In the genomic region with DNA sequence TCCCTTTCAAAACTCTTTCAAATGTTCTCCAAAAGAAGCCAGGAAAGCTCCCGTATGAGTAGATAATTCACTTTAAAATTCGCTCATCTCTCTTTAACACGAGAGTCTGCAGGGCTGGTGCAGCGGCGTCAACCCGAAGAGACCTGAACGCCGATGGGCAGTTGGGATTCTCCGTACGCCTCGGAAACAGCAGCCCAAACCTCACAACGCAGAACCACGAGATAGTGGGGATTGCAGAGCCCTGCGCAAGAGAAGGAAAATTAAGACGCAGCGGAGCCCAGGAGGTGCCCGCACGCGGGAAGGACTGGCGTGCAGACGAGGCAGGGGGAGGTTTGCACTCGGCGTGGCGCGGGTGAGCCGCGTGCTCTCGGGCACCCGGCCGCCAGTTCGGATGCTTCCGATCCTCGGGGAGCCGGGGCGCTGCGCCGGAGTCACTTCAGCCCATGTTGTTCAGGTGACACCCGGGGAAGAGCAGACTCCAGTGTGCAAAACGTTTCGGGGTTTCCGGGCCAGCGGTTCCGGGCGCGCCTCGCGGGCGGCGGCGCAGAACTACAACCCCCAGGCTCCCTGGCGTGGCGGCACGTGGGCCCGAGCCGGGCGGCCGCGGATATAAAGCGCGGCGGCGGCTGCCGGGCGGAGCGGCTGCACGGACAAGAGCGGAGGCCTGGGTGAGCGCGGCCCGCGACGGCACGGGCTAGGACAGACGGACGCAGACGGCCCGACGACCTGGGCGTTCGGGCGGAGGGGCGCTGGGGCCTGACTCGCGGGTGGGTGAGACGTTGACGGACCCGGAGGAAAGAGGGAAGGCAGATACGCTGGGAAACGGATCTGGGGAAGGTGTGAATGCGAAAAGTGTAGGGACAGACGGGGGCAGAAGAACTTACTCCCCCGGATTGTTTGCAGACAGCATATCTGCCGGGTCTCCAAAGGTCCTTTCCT, we compare ENCODE assay signal across 1 cellular context.
TF ChIP-seq lines count a peak whose summit lies in the region.

A gene with protein sequence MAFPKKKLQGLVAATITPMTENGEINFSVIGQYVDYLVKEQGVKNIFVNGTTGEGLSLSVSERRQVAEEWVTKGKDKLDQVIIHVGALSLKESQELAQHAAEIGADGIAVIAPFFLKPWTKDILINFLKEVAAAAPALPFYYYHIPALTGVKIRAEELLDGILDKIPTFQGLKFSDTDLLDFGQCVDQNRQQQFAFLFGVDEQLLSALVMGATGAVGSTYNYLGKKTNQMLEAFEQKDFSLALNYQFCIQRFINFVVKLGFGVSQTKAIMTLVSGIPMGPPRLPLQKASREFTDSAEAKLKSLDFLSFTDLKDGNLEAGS (plus strand): TSS at position 636 of the 939 bp plus-strand sequence. CDS start 4,599 bp downstream, outside the sequence.

TF ChIP-seq in HepG2, 621 proteins besides CTCF, POLR2A, EP300 and RAD21 (continued from another document and continues in another):
- no peak for TF ChIP-seq TAF15 (IDR thresholded peaks at IDR 0.05; ENCODE audit: low read depth, low read length, poor library complexity, severe bottlenecking)
- TF ChIP-seq, protein P1, sequence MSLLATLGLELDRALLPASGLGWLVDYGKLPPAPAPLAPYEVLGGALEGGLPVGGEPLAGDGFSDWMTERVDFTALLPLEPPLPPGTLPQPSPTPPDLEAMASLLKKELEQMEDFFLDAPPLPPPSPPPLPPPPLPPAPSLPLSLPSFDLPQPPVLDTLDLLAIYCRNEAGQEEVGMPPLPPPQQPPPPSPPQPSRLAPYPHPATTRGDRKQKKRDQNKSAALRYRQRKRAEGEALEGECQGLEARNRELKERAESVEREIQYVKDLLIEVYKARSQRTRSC (CRISPR knock-in tag; IDR thresholded peaks at IDR 0.05; ENCODE audit: low read depth): no peak
- TF ChIP-seq ZKSCAN8 (CRISPR knock-in tag; IDR thresholded peaks at IDR 0.05; ENCODE audit: borderline replicate concordance): no peak
- TF ChIP-seq, protein P2, sequence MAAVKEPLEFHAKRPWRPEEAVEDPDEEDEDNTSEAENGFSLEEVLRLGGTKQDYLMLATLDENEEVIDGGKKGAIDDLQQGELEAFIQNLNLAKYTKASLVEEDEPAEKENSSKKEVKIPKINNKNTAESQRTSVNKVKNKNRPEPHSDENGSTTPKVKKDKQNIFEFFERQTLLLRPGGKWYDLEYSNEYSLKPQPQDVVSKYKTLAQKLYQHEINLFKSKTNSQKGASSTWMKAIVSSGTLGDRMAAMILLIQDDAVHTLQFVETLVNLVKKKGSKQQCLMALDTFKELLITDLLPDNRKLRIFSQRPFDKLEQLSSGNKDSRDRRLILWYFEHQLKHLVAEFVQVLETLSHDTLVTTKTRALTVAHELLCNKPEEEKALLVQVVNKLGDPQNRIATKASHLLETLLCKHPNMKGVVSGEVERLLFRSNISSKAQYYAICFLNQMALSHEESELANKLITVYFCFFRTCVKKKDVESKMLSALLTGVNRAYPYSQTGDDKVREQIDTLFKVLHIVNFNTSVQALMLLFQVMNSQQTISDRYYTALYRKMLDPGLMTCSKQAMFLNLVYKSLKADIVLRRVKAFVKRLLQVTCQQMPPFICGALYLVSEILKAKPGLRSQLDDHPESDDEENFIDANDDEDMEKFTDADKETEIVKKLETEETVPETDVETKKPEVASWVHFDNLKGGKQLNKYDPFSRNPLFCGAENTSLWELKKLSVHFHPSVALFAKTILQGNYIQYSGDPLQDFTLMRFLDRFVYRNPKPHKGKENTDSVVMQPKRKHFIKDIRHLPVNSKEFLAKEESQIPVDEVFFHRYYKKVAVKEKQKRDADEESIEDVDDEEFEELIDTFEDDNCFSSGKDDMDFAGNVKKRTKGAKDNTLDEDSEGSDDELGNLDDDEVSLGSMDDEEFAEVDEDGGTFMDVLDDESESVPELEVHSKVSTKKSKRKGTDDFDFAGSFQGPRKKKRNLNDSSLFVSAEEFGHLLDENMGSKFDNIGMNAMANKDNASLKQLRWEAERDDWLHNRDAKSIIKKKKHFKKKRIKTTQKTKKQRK (IDR thresholded peaks at IDR 0.05; ENCODE audit: low read length): no peak
- TF ChIP-seq ZNF761 (CRISPR knock-in tag; conservative IDR thresholded peaks at IDR 0.05): no peak
- no peak for TF ChIP-seq ZNF674 (CRISPR knock-in tag; IDR thresholded peaks at IDR 0.05; ENCODE audit: low read depth)
- TF ChIP-seq, protein P3, sequence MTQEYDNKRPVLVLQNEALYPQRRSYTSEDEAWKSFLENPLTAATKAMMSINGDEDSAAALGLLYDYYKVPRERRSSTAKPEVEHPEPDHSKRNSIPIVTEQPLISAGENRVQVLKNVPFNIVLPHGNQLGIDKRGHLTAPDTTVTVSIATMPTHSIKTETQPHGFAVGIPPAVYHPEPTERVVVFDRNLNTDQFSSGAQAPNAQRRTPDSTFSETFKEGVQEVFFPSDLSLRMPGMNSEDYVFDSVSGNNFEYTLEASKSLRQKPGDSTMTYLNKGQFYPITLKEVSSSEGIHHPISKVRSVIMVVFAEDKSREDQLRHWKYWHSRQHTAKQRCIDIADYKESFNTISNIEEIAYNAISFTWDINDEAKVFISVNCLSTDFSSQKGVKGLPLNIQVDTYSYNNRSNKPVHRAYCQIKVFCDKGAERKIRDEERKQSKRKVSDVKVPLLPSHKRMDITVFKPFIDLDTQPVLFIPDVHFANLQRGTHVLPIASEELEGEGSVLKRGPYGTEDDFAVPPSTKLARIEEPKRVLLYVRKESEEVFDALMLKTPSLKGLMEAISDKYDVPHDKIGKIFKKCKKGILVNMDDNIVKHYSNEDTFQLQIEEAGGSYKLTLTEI (CRISPR knock-in tag; conservative IDR thresholded peaks at IDR 0.05): no peak
- TF ChIP-seq, protein P4, sequence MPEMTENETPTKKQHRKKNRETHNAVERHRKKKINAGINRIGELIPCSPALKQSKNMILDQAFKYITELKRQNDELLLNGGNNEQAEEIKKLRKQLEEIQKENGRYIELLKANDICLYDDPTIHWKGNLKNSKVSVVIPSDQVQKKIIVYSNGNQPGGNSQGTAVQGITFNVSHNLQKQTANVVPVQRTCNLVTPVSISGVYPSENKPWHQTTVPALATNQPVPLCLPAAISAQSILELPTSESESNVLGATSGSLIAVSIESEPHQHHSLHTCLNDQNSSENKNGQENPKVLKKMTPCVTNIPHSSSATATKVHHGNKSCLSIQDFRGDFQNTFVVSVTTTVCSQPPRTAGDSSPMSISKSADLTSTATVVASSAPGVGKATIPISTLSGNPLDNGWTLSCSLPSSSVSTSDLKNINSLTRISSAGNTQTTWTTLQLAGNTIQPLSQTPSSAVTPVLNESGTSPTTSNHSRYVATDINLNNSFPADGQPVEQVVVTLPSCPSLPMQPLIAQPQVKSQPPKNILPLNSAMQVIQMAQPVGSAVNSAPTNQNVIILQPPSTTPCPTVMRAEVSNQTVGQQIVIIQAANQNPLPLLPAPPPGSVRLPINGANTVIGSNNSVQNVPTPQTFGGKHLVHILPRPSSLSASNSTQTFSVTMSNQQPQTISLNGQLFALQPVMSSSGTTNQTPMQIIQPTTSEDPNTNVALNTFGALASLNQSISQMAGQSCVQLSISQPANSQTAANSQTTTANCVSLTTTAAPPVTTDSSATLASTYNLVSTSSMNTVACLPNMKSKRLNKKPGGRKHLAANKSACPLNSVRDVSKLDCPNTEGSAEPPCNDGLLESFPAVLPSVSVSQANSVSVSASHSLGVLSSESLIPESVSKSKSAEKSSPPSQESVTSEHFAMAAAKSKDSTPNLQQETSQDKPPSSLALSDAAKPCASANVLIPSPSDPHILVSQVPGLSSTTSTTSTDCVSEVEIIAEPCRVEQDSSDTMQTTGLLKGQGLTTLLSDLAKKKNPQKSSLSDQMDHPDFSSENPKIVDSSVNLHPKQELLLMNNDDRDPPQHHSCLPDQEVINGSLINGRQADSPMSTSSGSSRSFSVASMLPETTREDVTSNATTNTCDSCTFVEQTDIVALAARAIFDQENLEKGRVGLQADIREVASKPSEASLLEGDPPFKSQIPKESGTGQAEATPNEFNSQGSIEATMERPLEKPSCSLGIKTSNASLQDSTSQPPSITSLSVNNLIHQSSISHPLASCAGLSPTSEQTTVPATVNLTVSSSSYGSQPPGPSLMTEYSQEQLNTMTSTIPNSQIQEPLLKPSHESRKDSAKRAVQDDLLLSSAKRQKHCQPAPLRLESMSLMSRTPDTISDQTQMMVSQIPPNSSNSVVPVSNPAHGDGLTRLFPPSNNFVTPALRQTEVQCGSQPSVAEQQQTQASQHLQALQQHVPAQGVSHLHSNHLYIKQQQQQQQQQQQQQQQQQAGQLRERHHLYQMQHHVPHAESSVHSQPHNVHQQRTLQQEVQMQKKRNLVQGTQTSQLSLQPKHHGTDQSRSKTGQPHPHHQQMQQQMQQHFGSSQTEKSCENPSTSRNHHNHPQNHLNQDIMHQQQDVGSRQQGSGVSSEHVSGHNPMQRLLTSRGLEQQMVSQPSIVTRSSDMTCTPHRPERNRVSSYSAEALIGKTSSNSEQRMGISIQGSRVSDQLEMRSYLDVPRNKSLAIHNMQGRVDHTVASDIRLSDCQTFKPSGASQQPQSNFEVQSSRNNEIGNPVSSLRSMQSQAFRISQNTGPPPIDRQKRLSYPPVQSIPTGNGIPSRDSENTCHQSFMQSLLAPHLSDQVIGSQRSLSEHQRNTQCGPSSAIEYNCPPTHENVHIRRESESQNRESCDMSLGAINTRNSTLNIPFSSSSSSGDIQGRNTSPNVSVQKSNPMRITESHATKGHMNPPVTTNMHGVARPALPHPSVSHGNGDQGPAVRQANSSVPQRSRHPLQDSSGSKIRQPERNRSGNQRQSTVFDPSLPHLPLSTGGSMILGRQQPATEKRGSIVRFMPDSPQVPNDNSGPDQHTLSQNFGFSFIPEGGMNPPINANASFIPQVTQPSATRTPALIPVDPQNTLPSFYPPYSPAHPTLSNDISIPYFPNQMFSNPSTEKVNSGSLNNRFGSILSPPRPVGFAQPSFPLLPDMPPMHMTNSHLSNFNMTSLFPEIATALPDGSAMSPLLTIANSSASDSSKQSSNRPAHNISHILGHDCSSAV (CRISPR knock-in tag; IDR thresholded peaks at IDR 0.05; ENCODE audit: borderline replicate concordance): no peak
- TF ChIP-seq, protein P5, sequence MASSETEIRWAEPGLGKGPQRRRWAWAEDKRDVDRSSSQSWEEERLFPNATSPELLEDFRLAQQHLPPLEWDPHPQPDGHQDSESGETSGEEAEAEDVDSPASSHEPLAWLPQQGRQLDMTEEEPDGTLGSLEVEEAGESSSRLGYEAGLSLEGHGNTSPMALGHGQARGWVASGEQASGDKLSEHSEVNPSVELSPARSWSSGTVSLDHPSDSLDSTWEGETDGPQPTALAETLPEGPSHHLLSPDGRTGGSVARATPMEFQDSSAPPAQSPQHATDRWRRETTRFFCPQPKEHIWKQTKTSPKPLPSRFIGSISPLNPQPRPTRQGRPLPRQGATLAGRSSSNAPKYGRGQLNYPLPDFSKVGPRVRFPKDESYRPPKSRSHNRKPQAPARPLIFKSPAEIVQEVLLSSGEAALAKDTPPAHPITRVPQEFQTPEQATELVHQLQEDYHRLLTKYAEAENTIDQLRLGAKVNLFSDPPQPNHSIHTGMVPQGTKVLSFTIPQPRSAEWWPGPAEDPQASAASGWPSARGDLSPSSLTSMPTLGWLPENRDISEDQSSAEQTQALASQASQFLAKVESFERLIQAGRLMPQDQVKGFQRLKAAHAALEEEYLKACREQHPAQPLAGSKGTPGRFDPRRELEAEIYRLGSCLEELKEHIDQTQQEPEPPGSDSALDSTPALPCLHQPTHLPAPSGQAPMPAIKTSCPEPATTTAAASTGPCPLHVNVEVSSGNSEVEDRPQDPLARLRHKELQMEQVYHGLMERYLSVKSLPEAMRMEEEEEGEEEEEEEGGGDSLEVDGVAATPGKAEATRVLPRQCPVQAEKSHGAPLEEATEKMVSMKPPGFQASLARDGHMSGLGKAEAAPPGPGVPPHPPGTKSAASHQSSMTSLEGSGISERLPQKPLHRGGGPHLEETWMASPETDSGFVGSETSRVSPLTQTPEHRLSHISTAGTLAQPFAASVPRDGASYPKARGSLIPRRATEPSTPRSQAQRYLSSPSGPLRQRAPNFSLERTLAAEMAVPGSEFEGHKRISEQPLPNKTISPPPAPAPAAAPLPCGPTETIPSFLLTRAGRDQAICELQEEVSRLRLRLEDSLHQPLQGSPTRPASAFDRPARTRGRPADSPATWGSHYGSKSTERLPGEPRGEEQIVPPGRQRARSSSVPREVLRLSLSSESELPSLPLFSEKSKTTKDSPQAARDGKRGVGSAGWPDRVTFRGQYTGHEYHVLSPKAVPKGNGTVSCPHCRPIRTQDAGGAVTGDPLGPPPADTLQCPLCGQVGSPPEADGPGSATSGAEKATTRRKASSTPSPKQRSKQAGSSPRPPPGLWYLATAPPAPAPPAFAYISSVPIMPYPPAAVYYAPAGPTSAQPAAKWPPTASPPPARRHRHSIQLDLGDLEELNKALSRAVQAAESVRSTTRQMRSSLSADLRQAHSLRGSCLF (CRISPR knock-in tag; IDR thresholded peaks at IDR 0.05; ENCODE audit: borderline replicate concordance): no peak
- TF ChIP-seq, protein P6, sequence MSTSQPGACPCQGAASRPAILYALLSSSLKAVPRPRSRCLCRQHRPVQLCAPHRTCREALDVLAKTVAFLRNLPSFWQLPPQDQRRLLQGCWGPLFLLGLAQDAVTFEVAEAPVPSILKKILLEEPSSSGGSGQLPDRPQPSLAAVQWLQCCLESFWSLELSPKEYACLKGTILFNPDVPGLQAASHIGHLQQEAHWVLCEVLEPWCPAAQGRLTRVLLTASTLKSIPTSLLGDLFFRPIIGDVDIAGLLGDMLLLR (CRISPR knock-in tag; IDR thresholded peaks at IDR 0.05): peak; percentile 60; the same call in 1 of the 2 replicates
- no peak for TF ChIP-seq PHF5A (CRISPR knock-in tag; IDR thresholded peaks at IDR 0.05; ENCODE audit: low read depth, unreplicated experiment)
- TF ChIP-seq, protein P7, sequence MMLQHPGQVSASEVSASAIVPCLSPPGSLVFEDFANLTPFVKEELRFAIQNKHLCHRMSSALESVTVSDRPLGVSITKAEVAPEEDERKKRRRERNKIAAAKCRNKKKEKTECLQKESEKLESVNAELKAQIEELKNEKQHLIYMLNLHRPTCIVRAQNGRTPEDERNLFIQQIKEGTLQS (CRISPR knock-in tag; IDR thresholded peaks at IDR 0.05): no peak
- TF ChIP-seq, protein P8, sequence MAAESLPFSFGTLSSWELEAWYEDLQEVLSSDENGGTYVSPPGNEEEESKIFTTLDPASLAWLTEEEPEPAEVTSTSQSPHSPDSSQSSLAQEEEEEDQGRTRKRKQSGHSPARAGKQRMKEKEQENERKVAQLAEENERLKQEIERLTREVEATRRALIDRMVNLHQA (CRISPR knock-in tag; IDR thresholded peaks at IDR 0.05): no peak
- TF ChIP-seq, protein P9, sequence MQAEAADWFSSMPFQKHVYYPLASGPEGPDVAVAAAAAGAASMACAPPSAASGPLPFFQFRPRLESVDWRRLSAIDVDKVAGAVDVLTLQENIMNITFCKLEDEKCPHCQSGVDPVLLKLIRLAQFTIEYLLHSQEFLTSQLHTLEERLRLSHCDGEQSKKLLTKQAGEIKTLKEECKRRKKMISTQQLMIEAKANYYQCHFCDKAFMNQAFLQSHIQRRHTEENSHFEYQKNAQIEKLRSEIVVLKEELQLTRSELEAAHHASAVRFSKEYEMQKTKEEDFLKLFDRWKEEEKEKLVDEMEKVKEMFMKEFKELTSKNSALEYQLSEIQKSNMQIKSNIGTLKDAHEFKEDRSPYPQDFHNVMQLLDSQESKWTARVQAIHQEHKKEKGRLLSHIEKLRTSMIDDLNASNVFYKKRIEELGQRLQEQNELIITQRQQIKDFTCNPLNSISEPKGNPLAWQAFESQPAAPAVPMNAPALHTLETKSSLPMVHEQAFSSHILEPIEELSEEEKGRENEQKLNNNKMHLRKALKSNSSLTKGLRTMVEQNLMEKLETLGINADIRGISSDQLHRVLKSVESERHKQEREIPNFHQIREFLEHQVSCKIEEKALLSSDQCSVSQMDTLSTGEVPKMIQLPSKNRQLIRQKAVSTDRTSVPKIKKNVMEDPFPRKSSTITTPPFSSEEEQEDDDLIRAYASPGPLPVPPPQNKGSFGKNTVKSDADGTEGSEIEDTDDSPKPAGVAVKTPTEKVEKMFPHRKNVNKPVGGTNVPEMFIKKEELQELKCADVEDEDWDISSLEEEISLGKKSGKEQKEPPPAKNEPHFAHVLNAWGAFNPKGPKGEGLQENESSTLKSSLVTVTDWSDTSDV (CRISPR knock-in tag; IDR thresholded peaks at IDR 0.05): no peak
- no peak for TF ChIP-seq HNF4A (CRISPR knock-in tag; IDR thresholded peaks at IDR 0.05)
- TF ChIP-seq MAFG (CRISPR knock-in tag; IDR thresholded peaks at IDR 0.05): no peak
- TF ChIP-seq DPF2 (CRISPR knock-in tag; IDR thresholded peaks at IDR 0.05; ENCODE audit: borderline replicate concordance, low read depth): no peak
- TF ChIP-seq ZNF7 (CRISPR knock-in tag; IDR thresholded peaks at IDR 0.05): no peak
